25 cellular contexts compared by ENCODE assay signal in genomic region chr17:79485399-79485985, GRCh38.
"Had no signal": no experiment of that assay in that cellular context is flagged by ENCODE, and none has a peak within 500 bp of the region (broad histone marks: within the 10 kb centered on the region; RNA-seq: fewer than 3 reads in every experiment).

No MANE protein-coding gene starts in this region.

- H3K4me3 ChIP-seq: colonic mucosa, esophagus muscularis mucosa, left ventricle myocardium inferior, lung, stomach, tibial nerve had no signal

- H3K27me3 ChIP-seq: colonic mucosa had no signal

- FAIRE-seq: bronchial epithelial cell had no signal

- H3K4me1 Mint-ChIP-seq: activated T-helper 17 cell treated with anti-CD3 and anti-CD28 coated beads, Interleukin-2, amount 50 U/mL, for 72 hours had no signal

- H3K9me3 ChIP-seq: colonic mucosa, esophagus muscularis mucosa, left ventricle myocardium inferior, stomach, tibial nerve had no signal

- DNase-seq: activated CD4-positive, alpha-beta T cell treated with anti-CD3 and anti-CD28 coated beads, Interleukin-2, amount 50 U/mL, for 1 hour; activated CD8-positive, alpha-beta T cell treated with anti-CD3 and anti-CD28 coated beads for 36 hours; activated gamma-delta T cell treated with Interleukin-2 at 50 U/mL for 16 hours; activated naive CD4-positive, alpha-beta T cell treated with anti-CD3 and anti-CD28 coated beads, Interleukin-2, amount 50 U/mL, for 16 hours; activated T-cell treated with anti-CD3 and anti-CD28 coated beads, Interleukin-2, amount 50 U/mL, for 4 hours; amniotic stem cell; cerebellar nuclear complex; colonic mucosa; effector memory CD4-positive, alpha-beta T cell; foreskin keratinocyte; islet precursor cell; left ventricle myocardium inferior; occipital lobe; right cardiac atrium; stimulated activated CD4-positive, alpha-beta T cell treated with anti-CD3 and anti-CD28 coated beads, Interleukin-15, amount 100 ng/mL, for 24 hours; stimulated activated CD4-positive, alpha-beta T cell treated with anti-CD3 and anti-CD28 coated beads, Interleukin-2, amount 100 ng/mL, for 24 hours; stimulated activated naive B cell treated with anti-CD40 and anti-IgM and Interleukin-4, amounts not matched to agents 10 μg/mL and 1 μg/mL and 100 μg/mL, for 72 hours; stomach; T-helper 2 cell had no signal

- ATAC-seq: activated CD8-positive, alpha-beta T cell treated with anti-CD3 and anti-CD28 coated beads for 36 hours; activated T-cell treated with anti-CD3 and anti-CD28 coated beads, Interleukin-2, amount 50 U/mL, for 4 hours; activated T-helper 17 cell treated with anti-CD3 and anti-CD28 coated beads, Interleukin-2, amount 50 U/mL, for 72 hours; foreskin keratinocyte; right cardiac atrium; stimulated activated naive B cell treated with anti-CD40 and anti-IgM and Interleukin-4, amounts not matched to agents 10 μg/mL and 1 μg/mL and 100 μg/mL, for 72 hours had no signal

- H3K36me3 Mint-ChIP-seq: WTC11 had no signal

- H3K27ac ChIP-seq: colonic mucosa, esophagus muscularis mucosa, foreskin keratinocyte, left ventricle myocardium inferior, stomach, tibial nerve had no signal

- H3K4me1 ChIP-seq: colonic mucosa, esophagus muscularis mucosa, foreskin keratinocyte, left ventricle myocardium inferior, stomach, tibial nerve had no signal

- H3K4me3 Mint-ChIP-seq: activated CD8-positive, alpha-beta T cell treated with anti-CD3 and anti-CD28 coated beads for 36 hours; activated T-cell treated with anti-CD3 and anti-CD28 coated beads, Interleukin-2, amount 50 U/mL, for 4 hours; activated T-helper 17 cell treated with anti-CD3 and anti-CD28 coated beads, Interleukin-2, amount 50 U/mL, for 72 hours; WTC11 had no signal

- H3K9me3 Mint-ChIP-seq: activated CD8-positive, alpha-beta T cell treated with anti-CD3 and anti-CD28 coated beads for 36 hours; activated T-cell treated with anti-CD3 and anti-CD28 coated beads, Interleukin-2, amount 50 U/mL, for 4 hours; activated T-helper 17 cell treated with anti-CD3 and anti-CD28 coated beads, Interleukin-2, amount 50 U/mL, for 72 hours; stimulated activated naive B cell treated with anti-CD40 and anti-IgM and Interleukin-4, amounts not matched to agents 10 μg/mL and 1 μg/mL and 100 μg/mL, for 72 hours; WTC11 had no signal

- H3K36me3 ChIP-seq: colonic mucosa, left ventricle myocardium inferior, stomach, tibial nerve had no signal

- H3K27ac Mint-ChIP-seq: activated CD8-positive, alpha-beta T cell treated with anti-CD3 and anti-CD28 coated beads for 36 hours; activated T-helper 17 cell treated with anti-CD3 and anti-CD28 coated beads, Interleukin-2, amount 50 U/mL, for 72 hours; stimulated activated naive B cell treated with anti-CD40 and anti-IgM and Interleukin-4, amounts not matched to agents 10 μg/mL and 1 μg/mL and 100 μg/mL, for 72 hours; WTC11 had no signal
